Comparison of ENCODE assay signal across 8 cellular contexts in genomic region chr12:32558941-32559340, GRCh38.
DNase-seq lines count a peak whose midpoint lies in the region; ATAC-seq and TF ChIP-seq lines count a peak whose summit lies in the region.

No MANE protein-coding gene starts in this region.

- no peak overlapping the region for H2AFZ ChIP-seq in parathyroid adenoma

- no peak for TF ChIP-seq CTCF in parathyroid adenoma (IDR thresholded peaks at IDR 0.05)
- TF ChIP-seq CTCF in gastroesophageal sphincter (IDR thresholded peaks at IDR 0.05): no peak

- no peak for TF ChIP-seq EP300 in gastroesophageal sphincter (IDR thresholded peaks at IDR 0.05)

- 9 to 10% methylated on average over 2 of the region's 2 CpGs for WGBS in gastroesophageal sphincter (ENCODE audit: low coverage in 1 of 2), 2 donors

- no peaks in the 10 kb centered on the region for H3K27me3 ChIP-seq in parathyroid adenoma (ENCODE audit: control insufficient read depth, insufficient read depth, low read length)
- no peaks in the 10 kb centered on the region for H3K27me3 ChIP-seq in gastroesophageal sphincter

- H3K9ac ChIP-seq in SK-N-MC (ENCODE audit: insufficient read length): no peak overlapping the region
- H3K9ac ChIP-seq in parathyroid adenoma: no peak overlapping the region

- 0 out of 2 replicates have a peak overlapping the region, but pooled peaks have one; percentile 4 for H3K27ac ChIP-seq in SK-N-MC
- peak overlapping the region; percentile 15 for H3K27ac ChIP-seq in parathyroid adenoma
- peak overlapping the region in 2 of 4 donors; percentile 2 to 14 for H3K27ac ChIP-seq in gastroesophageal sphincter

- ATAC-seq in GM18870 (IDR thresholded peaks at IDR 0.05; ENCODE audit: unreplicated experiment): peak; percentile 99
- peak; percentile 99 for ATAC-seq in HG02870 (IDR thresholded peaks at IDR 0.05; ENCODE audit: unreplicated experiment)
- no peak for ATAC-seq in gastroesophageal sphincter

- DNase-seq in SK-N-MC (ENCODE audit: low read depth, low spot score) (no peak), mucosa of gallbladder (ENCODE audit: low spot score) (no peak), GF-D8 (lab: John Stamatoyannopoulos, UW) (no peak)
- DNase-seq in activated CD4-positive, CD25-positive, alpha-beta regulatory T cell treated with anti-CD3 and anti-CD28 coated beads, Interleukin-2, amount 50 U/mL, for 72 hours: no peak

- peak overlapping the region; percentile 21 for H3K4me2 ChIP-seq in parathyroid adenoma (ENCODE audit: low read length)

- H3K9me3 ChIP-seq in SK-N-MC (ENCODE audit: low read depth, low read length) (no peaks in the 10 kb centered on the region), parathyroid adenoma (ENCODE audit: control insufficient read depth, low read length) (no peaks in the 10 kb centered on the region), gastroesophageal sphincter (no peaks in the 10 kb centered on the region)

- H3K79me2 ChIP-seq in parathyroid adenoma: peaks cover 7% of the 10 kb centered on the region

- no peak for TF ChIP-seq POLR2A in gastroesophageal sphincter (IDR thresholded peaks at IDR 0.05)

- H3K4me3 ChIP-seq in SK-N-MC: no peak overlapping the region
- no peak overlapping the region for H3K4me3 ChIP-seq in parathyroid adenoma (ENCODE audit: low read depth, low read length)
- H3K4me3 ChIP-seq in gastroesophageal sphincter: no peak overlapping the region

- H3K4me1 ChIP-seq in parathyroid adenoma (peaks cover 12% of the 10 kb centered on the region), gastroesophageal sphincter (peaks cover 0 to 45% (median 10%) of the 10 kb centered on the region in 3 donors)

- no peaks in the 10 kb centered on the region for H3K36me3 ChIP-seq in SK-N-MC (ENCODE audit: insufficient read depth, low read length)
- no peaks in the 10 kb centered on the region for H3K36me3 ChIP-seq in parathyroid adenoma (ENCODE audit: control insufficient read depth, insufficient read depth, low read length)
- no peaks in the 10 kb centered on the region for H3K36me3 ChIP-seq in gastroesophageal sphincter
